In the genomic region with DNA sequence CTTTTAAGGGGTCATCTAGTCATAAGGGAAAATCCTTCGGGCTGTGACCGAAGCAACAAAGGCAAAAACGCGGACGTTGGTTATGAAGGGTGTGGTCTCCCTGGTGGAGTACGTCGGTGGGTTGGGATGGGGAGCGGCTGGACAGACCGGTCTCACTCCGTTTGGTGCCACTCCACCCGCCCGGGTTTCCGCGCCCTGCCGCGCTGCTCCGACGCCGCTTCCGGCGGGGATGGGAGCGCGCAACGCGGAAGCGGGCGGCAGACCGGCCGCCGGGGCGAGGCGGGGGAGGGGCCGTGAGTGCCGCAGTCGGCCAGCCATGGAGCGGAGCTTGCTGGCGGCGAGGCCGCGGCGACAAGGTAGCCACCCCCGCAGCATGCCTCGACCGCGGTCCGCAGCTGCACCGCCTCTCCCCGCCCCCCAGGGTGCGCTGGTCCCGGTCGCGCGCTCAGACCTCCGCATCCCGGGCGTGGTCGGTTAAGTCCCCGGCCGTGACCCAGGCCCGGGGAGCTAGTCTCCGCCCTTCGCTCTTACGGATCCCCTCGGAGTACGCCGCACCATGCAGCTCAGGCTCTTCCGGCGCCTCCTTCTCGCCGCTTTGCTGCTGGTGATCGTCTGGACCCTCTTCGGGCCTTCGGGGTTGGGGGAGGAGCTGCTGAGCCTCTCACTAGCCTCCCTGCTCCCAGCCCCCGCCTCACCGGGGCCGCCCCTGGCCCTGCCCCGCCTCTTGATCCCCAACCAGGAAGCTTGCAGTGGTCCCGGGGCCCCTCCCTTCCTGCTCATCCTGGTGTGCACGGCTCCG, we compare ENCODE assay signal across 1 cellular context.
TF ChIP-seq lines count a peak whose summit lies in the region.

A gene with protein sequence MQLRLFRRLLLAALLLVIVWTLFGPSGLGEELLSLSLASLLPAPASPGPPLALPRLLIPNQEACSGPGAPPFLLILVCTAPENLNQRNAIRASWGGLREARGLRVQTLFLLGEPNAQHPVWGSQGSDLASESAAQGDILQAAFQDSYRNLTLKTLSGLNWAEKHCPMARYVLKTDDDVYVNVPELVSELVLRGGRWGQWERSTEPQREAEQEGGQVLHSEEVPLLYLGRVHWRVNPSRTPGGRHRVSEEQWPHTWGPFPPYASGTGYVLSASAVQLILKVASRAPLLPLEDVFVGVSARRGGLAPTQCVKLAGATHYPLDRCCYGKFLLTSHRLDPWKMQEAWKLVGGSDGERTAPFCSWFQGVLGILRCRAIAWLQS (plus strand): TSS at position 260 of the 799 bp plus-strand sequence. CDS start 297 bp downstream, at position 557.

TF ChIP-seq in HepG2, 621 proteins besides CTCF, POLR2A, EP300 and RAD21 (continued from another document):
- TF ChIP-seq, protein P1, sequence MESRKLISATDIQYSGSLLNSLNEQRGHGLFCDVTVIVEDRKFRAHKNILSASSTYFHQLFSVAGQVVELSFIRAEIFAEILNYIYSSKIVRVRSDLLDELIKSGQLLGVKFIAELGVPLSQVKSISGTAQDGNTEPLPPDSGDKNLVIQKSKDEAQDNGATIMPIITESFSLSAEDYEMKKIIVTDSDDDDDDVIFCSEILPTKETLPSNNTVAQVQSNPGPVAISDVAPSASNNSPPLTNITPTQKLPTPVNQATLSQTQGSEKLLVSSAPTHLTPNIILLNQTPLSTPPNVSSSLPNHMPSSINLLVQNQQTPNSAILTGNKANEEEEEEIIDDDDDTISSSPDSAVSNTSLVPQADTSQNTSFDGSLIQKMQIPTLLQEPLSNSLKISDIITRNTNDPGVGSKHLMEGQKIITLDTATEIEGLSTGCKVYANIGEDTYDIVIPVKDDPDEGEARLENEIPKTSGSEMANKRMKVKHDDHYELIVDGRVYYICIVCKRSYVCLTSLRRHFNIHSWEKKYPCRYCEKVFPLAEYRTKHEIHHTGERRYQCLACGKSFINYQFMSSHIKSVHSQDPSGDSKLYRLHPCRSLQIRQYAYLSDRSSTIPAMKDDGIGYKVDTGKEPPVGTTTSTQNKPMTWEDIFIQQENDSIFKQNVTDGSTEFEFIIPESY (CRISPR knock-in tag; IDR thresholded peaks at IDR 0.05): peak; percentile 99
- TF ChIP-seq ZNF30 (CRISPR knock-in tag; IDR thresholded peaks at IDR 0.05): no peak
- TF ChIP-seq RAD51 (IDR thresholded peaks at IDR 0.05; ENCODE audit: borderline replicate concordance): no peak
- no peak for TF ChIP-seq HOXA9 (CRISPR knock-in tag; IDR thresholded peaks at IDR 0.05; ENCODE audit: borderline replicate concordance)
- 0 out of 2 replicates have a peak, but pooled peaks have one; percentile 16 for TF ChIP-seq CENPT (CRISPR knock-in tag; IDR thresholded peaks at IDR 0.05; ENCODE audit: low read depth)
- TF ChIP-seq ZNF788 (CRISPR knock-in tag; IDR thresholded peaks at IDR 0.05; ENCODE audit: borderline replicate concordance): no peak
- TF ChIP-seq, protein P2, sequence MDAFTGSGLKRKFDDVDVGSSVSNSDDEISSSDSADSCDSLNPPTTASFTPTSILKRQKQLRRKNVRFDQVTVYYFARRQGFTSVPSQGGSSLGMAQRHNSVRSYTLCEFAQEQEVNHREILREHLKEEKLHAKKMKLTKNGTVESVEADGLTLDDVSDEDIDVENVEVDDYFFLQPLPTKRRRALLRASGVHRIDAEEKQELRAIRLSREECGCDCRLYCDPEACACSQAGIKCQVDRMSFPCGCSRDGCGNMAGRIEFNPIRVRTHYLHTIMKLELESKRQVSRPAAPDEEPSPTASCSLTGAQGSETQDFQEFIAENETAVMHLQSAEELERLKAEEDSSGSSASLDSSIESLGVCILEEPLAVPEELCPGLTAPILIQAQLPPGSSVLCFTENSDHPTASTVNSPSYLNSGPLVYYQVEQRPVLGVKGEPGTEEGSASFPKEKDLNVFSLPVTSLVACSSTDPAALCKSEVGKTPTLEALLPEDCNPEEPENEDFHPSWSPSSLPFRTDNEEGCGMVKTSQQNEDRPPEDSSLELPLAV (CRISPR knock-in tag; conservative IDR thresholded peaks at IDR 0.05; ENCODE audit: low read depth): 0 out of 2 replicates have a peak, but pooled peaks have one; percentile 49
